24 cellular contexts compared by ENCODE assay signal in the genomic region with DNA sequence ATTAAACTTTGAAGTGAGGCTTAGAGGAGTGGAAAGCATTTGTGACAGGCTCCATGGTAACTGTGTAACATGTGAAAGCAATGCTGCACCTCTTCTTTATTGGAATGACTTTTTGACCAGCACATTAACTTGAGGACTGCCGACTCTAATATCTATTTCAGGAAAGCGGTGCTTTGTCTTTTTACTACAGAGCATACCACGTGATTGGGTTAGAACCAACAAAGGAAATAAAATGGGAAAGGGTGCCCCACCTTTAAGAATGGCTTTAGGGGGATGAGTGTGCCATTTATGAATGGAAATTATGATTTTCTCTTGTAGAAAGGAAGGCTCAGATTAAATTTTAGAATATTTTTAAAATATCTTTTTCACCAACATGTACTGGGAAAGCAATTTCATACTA. TPM values are rescaled to one million over a fixed set of nuclear protein-coding genes. Genes with fewer than 3 reads are reported as not detected.
DNase-seq lines count a peak whose midpoint lies in the region; ATAC-seq, FAIRE-seq and TF ChIP-seq lines count a peak whose summit lies in the region.
"Had no signal": no experiment of that assay in that cellular context is flagged by ENCODE, and none has a peak within 500 bp of the region (broad histone marks: within the 10 kb centered on the region; RNA-seq: fewer than 3 reads in every experiment).

No MANE protein-coding gene starts in this region.

- H3K4me1 Mint-ChIP-seq in nephron: no peaks in the 10 kb centered on the region

- intact Hi-C loops in K562 (cut with micrococcal nuclease): no loop called here

- H3K36me3 Mint-ChIP-seq in nephron (ENCODE audit: low read depth): peaks cover 3% of the 10 kb centered on the region
- H3K36me3 Mint-ChIP-seq: CD8-positive, alpha-beta T cell had no signal

- DNase-seq in MM.1S (peak; percentile 4), K562 (ENCODE audit: extremely low read depth in 1 of 4, low spot score in 3 of 4) (no peak), NCI-H526 (lab: John Stamatoyannopoulos, UW) (no peak)
- DNase-seq in stimulated activated CD4-positive, alpha-beta T cell treated with anti-CD3 and anti-CD28 coated beads, Interleukin-4, amount 100 ng/mL, for 4 hours: no peak
- DNase-seq: 8988T; ACHN; Caco-2; Calu3; CD4-positive, alpha-beta T cell; CD8-positive, alpha-beta T cell; DMS79 treated with DMSO at 0.1 percent for 48 hours; GF-D8 had no signal

- peak overlapping the region; percentile 61 to 84 (median 63) for H3K27ac Mint-ChIP-seq in nephron
- H3K27ac Mint-ChIP-seq: B cell; CD4-positive, alpha-beta T cell; CD8-positive, alpha-beta T cell had no signal

- no peak for TF ChIP-seq RAD21 in K562 (CRISPR knock-in tag; conservative IDR thresholded peaks at IDR 0.05 in 1 of 2, IDR thresholded peaks at IDR 0.05 in 1 of 2)

- TF ChIP-seq POLR2A in K562 (conservative IDR thresholded peaks at IDR 0.05): no peak

- no peak for TF ChIP-seq EP300 in K562 (IDR thresholded peaks at IDR 0.05; ENCODE audit: low read length)

- H3K27ac ChIP-seq in MM.1S (ENCODE audit: low read length) (no peak overlapping the region), K562 (ENCODE audit: extremely low read depth, low read depth, low read length) (no peak overlapping the region)
- H3K27ac ChIP-seq: BLaER1 treated with 17β-estradiol and CSF1 and Interleukin-3, amounts not matched to agents 10 nM and 100 nM; C4-2B had no signal

- in situ Hi-C loops in K562 (cut with MboI): no loop called here

- H3K36me3 ChIP-seq in MM.1S (replicated peaks; ENCODE audit: insufficient read depth, low read length) (no peaks in the 10 kb centered on the region), K562 (ENCODE audit: control insufficient read depth, insufficient read depth, low read length) (no peaks in the 10 kb centered on the region)
- H3K36me3 ChIP-seq: BLaER1 treated with 17β-estradiol and CSF1 and Interleukin-3, amounts not matched to agents 10 nM and 100 nM had no signal

- peaks cover 23% of the 10 kb centered on the region for H3K9me3 Mint-ChIP-seq in nephron
- H3K9me3 Mint-ChIP-seq: CD4-positive, alpha-beta T cell; CD8-positive, alpha-beta T cell had no signal

- H3K4me2 ChIP-seq in MM.1S (ENCODE audit: low read depth, low read length): no peak overlapping the region
- H3K4me2 ChIP-seq in K562 (ENCODE audit: insufficient read depth, low read length): no peak overlapping the region
- H3K4me2 ChIP-seq: BLaER1 treated with 17β-estradiol and CSF1 and Interleukin-3, amounts not matched to agents 10 nM and 100 nM had no signal

- H3K9ac ChIP-seq in MM.1S (ENCODE audit: low read length) (no peak overlapping the region), K562 (ENCODE audit: insufficient read depth in 1 of 2, low read depth in 2 of 2, low read length in 2 of 2) (no peak overlapping the region)
- H3K9ac ChIP-seq: BLaER1 treated with 17β-estradiol and CSF1 and Interleukin-3, amounts not matched to agents 10 nM and 100 nM had no signal

- H3K27me3 ChIP-seq in MM.1S (replicated peaks; ENCODE audit: insufficient read depth, low read length): no peaks in the 10 kb centered on the region
- peaks cover 24 to 43% of the 10 kb centered on the region in 2 experiments for H3K27me3 ChIP-seq in K562 (ENCODE audit: control insufficient read depth in 2 of 2, insufficient read depth in 2 of 2, low read length in 2 of 2)
- H3K27me3 ChIP-seq: BLaER1 treated with 17β-estradiol and CSF1 and Interleukin-3, amounts not matched to agents 10 nM and 100 nM had no signal

- no peak for TF ChIP-seq CTCF in MM.1S (IDR thresholded peaks at IDR 0.05; ENCODE audit: low read length)
- TF ChIP-seq CTCF in K562 (IDR thresholded peaks at IDR 0.05 in 2 of 3, conservative IDR thresholded peaks at IDR 0.05 in 1 of 3; ENCODE audit: insufficient read depth in 2 of 3, low read depth in 1 of 3, low read length in 3 of 3): no peak
- TF ChIP-seq CTCF in nephron (IDR thresholded peaks at IDR 0.05; ENCODE audit: unreplicated experiment in 3 of 3): no peak

- peaks cover 73% of the 10 kb centered on the region for H3K27me3 Mint-ChIP-seq in nephron (ENCODE audit: low read depth)
- H3K27me3 Mint-ChIP-seq: B cell had no signal

- H3K4me3 ChIP-seq in MM.1S (ENCODE audit: low read length) (no peak overlapping the region), K562 (no peak overlapping the region)
- H3K4me3 ChIP-seq: BLaER1 treated with 17β-estradiol and CSF1 and Interleukin-3, amounts not matched to agents 10 nM and 100 nM had no signal

- no peaks in the 10 kb centered on the region for H3F3A ChIP-seq in MM.1S (ENCODE audit: insufficient read depth, low read length)

- no peaks in the 10 kb centered on the region for H3K4me1 ChIP-seq in MM.1S (ENCODE audit: low read length)
- no peaks in the 10 kb centered on the region for H3K4me1 ChIP-seq in K562 (replicated peaks in 1 of 2; ENCODE audit: control insufficient read depth in 2 of 2, insufficient read depth in 2 of 2, low read length in 2 of 2)
- H3K4me1 ChIP-seq: BLaER1 treated with 17β-estradiol and CSF1 and Interleukin-3, amounts not matched to agents 10 nM and 100 nM; Caco-2 had no signal

- no peak overlapping the region for H2AFZ ChIP-seq in MM.1S (ENCODE audit: low read length)
- no peak overlapping the region for H2AFZ ChIP-seq in K562 (ENCODE audit: low read depth, low read length)

- ATAC-seq in K562: no peak; the same call in 2 of the 3 replicates
- ATAC-seq in GM18520 (IDR thresholded peaks at IDR 0.05; ENCODE audit: unreplicated experiment): no peak
- ATAC-seq: CD8-positive, alpha-beta T cell had no signal

- H3K9me1 ChIP-seq in K562 (ENCODE audit: control insufficient read depth, insufficient read depth, low read length): no peaks in the 10 kb centered on the region

- no peaks in the 10 kb centered on the region for H4K20me1 ChIP-seq in MM.1S (ENCODE audit: insufficient read depth, low read length)
- 0 out of 2 replicates have a peak, but pooled peaks cover 6% of the 10 kb centered on the region for H4K20me1 ChIP-seq in K562 (replicated peaks; ENCODE audit: control insufficient read depth, insufficient read depth, low read length)

- H3K9me3 ChIP-seq in MM.1S (replicated peaks; ENCODE audit: insufficient read depth, low read length) (no peaks in the 10 kb centered on the region), K562 (replicated peaks; ENCODE audit: control insufficient read depth, insufficient read depth, low read depth, low read length) (no peaks in the 10 kb centered on the region)
- H3K9me3 ChIP-seq: Caco-2 had no signal

- no TSS peak for BruUV-seq in K562 (replicated peaks; lab: Mats Ljungman, UMichigan)

- H3K79me2 ChIP-seq in MM.1S (ENCODE audit: low read length): no peaks in the 10 kb centered on the region
- no peaks in the 10 kb centered on the region for H3K79me2 ChIP-seq in K562 (ENCODE audit: control insufficient read depth, insufficient read depth, low read length)

- H3K9me2 ChIP-seq in MM.1S (replicated peaks; ENCODE audit: insufficient read depth, low read length): no peaks in the 10 kb centered on the region

- POLR2A ChIA-PET in K562 (lab: Yijun Ruan, JAX): interaction anchor here (0.6 to 12.4 kb wide), 4 partner anchors 10 to 40 kb away, joined by 3 to 193 read pairs (median 34); no protein-coding TSS in a partner anchor

- FAIRE-seq in K562 (lab: Jason Lieb, UNC): no peak
- FAIRE-seq: A204.1, D721Med, G401.6, GM12891 had no signal

- H3K4me3 Mint-ChIP-seq in nephron: no peak overlapping the region
- H3K4me3 Mint-ChIP-seq: B cell; CD4-positive, alpha-beta T cell; CD8-positive, alpha-beta T cell had no signal

- WGBS in K562 (ENCODE audit: insufficient coverage, low coverage, missing lambda C conversion rate): 1% methylated on average over 3 of the region's 3 CpGs

- CTCF ChIA-PET in K562 (lab: Yijun Ruan, JAX; ENCODE audit: low intra/inter-chr PET ratio): no interaction called here

TF ChIP-seq in K562, 482 proteins besides CTCF, POLR2A, EP300 and RAD21 (continues in another document):
- TF ChIP-seq, protein P1, sequence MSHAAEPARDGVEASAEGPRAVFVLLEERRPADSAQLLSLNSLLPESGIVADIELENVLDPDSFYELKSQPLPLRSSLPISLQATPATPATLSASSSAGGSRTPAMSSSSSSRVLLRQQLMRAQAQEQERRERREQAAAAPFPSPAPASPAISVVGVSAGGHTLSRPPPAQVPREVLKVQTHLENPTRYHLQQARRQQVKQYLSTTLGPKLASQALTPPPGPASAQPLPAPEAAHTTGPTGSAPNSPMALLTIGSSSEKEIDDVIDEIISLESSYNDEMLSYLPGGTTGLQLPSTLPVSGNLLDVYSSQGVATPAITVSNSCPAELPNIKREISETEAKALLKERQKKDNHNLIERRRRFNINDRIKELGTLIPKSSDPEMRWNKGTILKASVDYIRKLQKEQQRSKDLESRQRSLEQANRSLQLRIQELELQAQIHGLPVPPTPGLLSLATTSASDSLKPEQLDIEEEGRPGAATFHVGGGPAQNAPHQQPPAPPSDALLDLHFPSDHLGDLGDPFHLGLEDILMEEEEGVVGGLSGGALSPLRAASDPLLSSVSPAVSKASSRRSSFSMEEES (CRISPR knock-in tag; IDR thresholded peaks at IDR 0.05): peak; percentile 95
- TF ChIP-seq CBFA2T2 (conservative IDR thresholded peaks at IDR 0.05): peak; percentile 17; the same call in 1 of the 2 replicates

RNA-seq across cellular contexts. Expression of gene VPREB1, which starts 57.3 kb away (rescaled TPM):
- total RNA-seq in K562 (2011; cell fraction: chromatin; rRNA removed; ENCODE audit: low replicate concordance): not detected in 2 replicates
- total RNA-seq in K562 (2011; cell fraction: nucleolus; rRNA removed): not detected in 2 replicates
- total RNA-seq in K562 (2011; cell fraction: nucleoplasm; rRNA removed): not detected in 2 replicates
- not detected in 2 replicates for total RNA-seq in K562 (2014; rRNA removed)
- total RNA-seq in K562 (2014; rRNA removed; fragmentation: Illumina TruSeq; extraction: Trizol): not detected in 2 replicates
- not detected in 2 replicates for total RNA-seq in K562 (2015; rRNA removed; fragmentation: Illumina TruSeq; extraction: Trizol)
- total RNA-seq in K562 (2021): not detected in 2 replicates
- not detected in 2 replicates for polyA plus RNA-seq in K562 (2011; rRNA removed)
- polyA plus RNA-seq in K562 (2011; cell fraction: cytosol; rRNA removed): not detected in 2 replicates
- not detected in 2 replicates for polyA plus RNA-seq in K562 (2011; cell fraction: nucleus; rRNA removed)
- not detected in 2 replicates for polyA plus RNA-seq in K562 (2012)
- not detected in 2 replicates for polyA plus RNA-seq in K562 (2014; fragmentation: Illumina TruSeq; extraction: Trizol)
- polyA plus RNA-seq in K562 (2014; fragmentation: Nextera tagmentation; extraction: Ambion mirVana): not detected
- not detected in 2 replicates for polyA plus RNA-seq in K562 (2014; rRNA removed)
- not detected in 2 replicates for polyA minus RNA-seq in K562 (2011; rRNA and poly(A)+ RNA removed)
- not detected in 2 replicates for polyA minus RNA-seq in K562 (2011; cell fraction: cytosol; rRNA and poly(A)+ RNA removed)
- not detected in 2 replicates for polyA minus RNA-seq in K562 (2011; cell fraction: nucleus; rRNA and poly(A)+ RNA removed)
- total RNA-seq: A673; B cell; Caco-2; Calu3; CD4-positive, alpha-beta T cell; CD8-positive, alpha-beta T cell had no signal
- polyA plus RNA-seq: AG04450, BJ had no signal
